In the genomic region with DNA sequence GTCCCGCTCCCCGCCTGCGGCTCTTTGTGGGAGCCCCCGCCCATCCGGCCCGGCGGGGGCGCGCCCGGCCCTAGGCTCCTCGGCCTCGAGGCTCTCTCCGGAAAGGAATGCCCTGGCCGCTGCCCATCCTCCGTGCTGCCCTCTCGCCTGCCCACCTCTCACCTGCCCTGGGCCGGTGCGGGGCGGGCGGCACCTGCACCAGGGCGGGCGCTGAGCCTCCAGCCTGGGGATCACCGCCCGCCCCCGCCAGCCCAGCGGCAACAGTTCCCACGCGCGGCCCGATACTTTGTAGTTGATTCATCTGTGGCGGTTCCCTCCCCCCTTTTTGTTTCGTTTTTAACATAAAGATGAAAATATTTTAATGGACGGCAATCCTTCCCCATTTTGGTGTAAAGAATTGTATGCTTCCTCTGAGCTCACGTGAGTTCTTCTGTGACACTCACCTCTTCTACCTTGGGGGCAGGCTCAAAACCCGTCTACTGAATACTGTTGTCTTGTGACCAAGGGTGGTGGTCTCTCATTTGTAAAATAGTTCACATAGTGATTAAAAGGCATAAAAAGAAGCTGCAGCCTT, we compare ENCODE assay signal across 8 cellular contexts. TPM values are rescaled to one million over a fixed set of nuclear protein-coding genes. Genes with fewer than 3 reads are reported as not detected.
DNase-seq lines count a peak whose midpoint lies in the region; ATAC-seq lines count a peak whose summit lies in the region.

No MANE protein-coding gene starts in this region.

- no peaks in the 10 kb centered on the region for H3K27me3 ChIP-seq in mesenchymal stem cell (ENCODE audit: control insufficient read depth in 1 of 2, insufficient read depth in 1 of 2, low read length in 2 of 2)

- H3K9me3 Mint-ChIP-seq in central memory CD8-positive, alpha-beta T cell = no peaks in the 10 kb centered on the region
- no peaks in the 10 kb centered on the region for H3K9me3 Mint-ChIP-seq in stimulated activated effector memory CD8-positive, alpha-beta T cell treated with anti-CD3 and anti-CD28 coated beads, Interleukin-12 subunit alpha, Interleukin-12 subunit beta, amount 100 ng/mL, for 72 hours

- H3K9me3 ChIP-seq in mesenchymal stem cell (ENCODE audit: control insufficient read depth, low read length) = no peaks in the 10 kb centered on the region

- H3K36me3 Mint-ChIP-seq in central memory CD8-positive, alpha-beta T cell (ENCODE audit: insufficient read depth) = peaks cover 46% of the 10 kb centered on the region
- peaks cover 30% of the 10 kb centered on the region for H3K36me3 Mint-ChIP-seq in stimulated activated effector memory CD8-positive, alpha-beta T cell treated with anti-CD3 and anti-CD28 coated beads, Interleukin-12 subunit alpha, Interleukin-12 subunit beta, amount 100 ng/mL, for 72 hours

- H3K4me2 ChIP-seq in mesenchymal stem cell (ENCODE audit: low read length, poor library complexity, severe bottlenecking) = peak overlapping the region; percentile 86

- H3K27me3 Mint-ChIP-seq in central memory CD8-positive, alpha-beta T cell = no peaks in the 10 kb centered on the region

- H3K27ac Mint-ChIP-seq in central memory CD8-positive, alpha-beta T cell (ENCODE audit: low read depth) = peak overlapping the region; percentile 97
- peak overlapping the region; percentile 90 for H3K27ac Mint-ChIP-seq in stimulated activated effector memory CD8-positive, alpha-beta T cell treated with anti-CD3 and anti-CD28 coated beads, Interleukin-12 subunit alpha, Interleukin-12 subunit beta, amount 100 ng/mL, for 72 hours

- peak overlapping the region; percentile 33 for H4K8ac ChIP-seq in mesenchymal stem cell (ENCODE audit: low read length)

- peaks cover 0 to 5% of the 10 kb centered on the region in 2 experiments for H3K36me3 ChIP-seq in mesenchymal stem cell (ENCODE audit: control insufficient read depth in 1 of 2, insufficient read depth in 2 of 2, low read depth in 1 of 2, low read length in 2 of 2)

- H3K9ac ChIP-seq in mesenchymal stem cell (ENCODE audit: low read length) = peak overlapping the region; percentile 85

- ATAC-seq in central memory CD8-positive, alpha-beta T cell (replicated peaks; ENCODE audit: extremely low read depth, poor library complexity, severe bottlenecking) = peak; percentile 5
- peak; percentile 27 for ATAC-seq in stimulated activated effector memory CD8-positive, alpha-beta T cell treated with anti-CD3 and anti-CD28 coated beads, Interleukin-12 subunit alpha, Interleukin-12 subunit beta, amount 100 ng/mL, for 72 hours
- ATAC-seq in GM18502 (IDR thresholded peaks at IDR 0.05; ENCODE audit: poor library complexity, unreplicated experiment) (no peak), HG02763 (IDR thresholded peaks at IDR 0.05; ENCODE audit: unreplicated experiment) (no peak)

- H3K4me3 ChIP-seq in mesenchymal stem cell (ENCODE audit: insufficient read depth in 1 of 2, low read depth in 1 of 2, low read length in 2 of 2) = peak overlapping the region; percentile 82 to 94

- DNase-seq in AG20443 (ENCODE audit: low spot score) (peak; percentile 65), HT-29 (ENCODE audit: low spot score) (peak; percentile 50), mesenchymal stem cell (peak; percentile 57)
- peak; percentile 79 for DNase-seq in activated CD4-positive, CD25-positive, alpha-beta regulatory T cell treated with anti-CD3 and anti-CD28 coated beads, Interleukin-2, amount 50 U/mL, for 72 hours
- peak; percentile 46 to 69 for DNase-seq in central memory CD8-positive, alpha-beta T cell (ENCODE audit: low spot score in 2 of 2)
- no peak for DNase-seq in stimulated activated effector memory CD8-positive, alpha-beta T cell treated with anti-CD3 and anti-CD28 coated beads, Interleukin-12 subunit alpha, Interleukin-12 subunit beta, amount 100 ng/mL, for 72 hours (ENCODE audit: low spot score in 2 of 2)

- no peak overlapping the region for H2BK120ac ChIP-seq in mesenchymal stem cell (ENCODE audit: low read depth, low read length)

- H3K79me1 ChIP-seq in mesenchymal stem cell (replicated peaks; ENCODE audit: low read length, poor library complexity, severe bottlenecking) = peaks cover 21% of the 10 kb centered on the region

- H2BK12ac ChIP-seq in mesenchymal stem cell (ENCODE audit: low read length in 2 of 2) = peak overlapping the region in 1 of 2 experiments; percentile 91

- no peak overlapping the region for H3K27ac ChIP-seq in mesenchymal stem cell (ENCODE audit: low read length, poor library complexity, severe bottlenecking)

- H4K91ac ChIP-seq in mesenchymal stem cell (ENCODE audit: low read length) = no peak overlapping the region

- peak overlapping the region in 1 of 2 experiments; percentile 91 for H3K14ac ChIP-seq in mesenchymal stem cell (ENCODE audit: low read length in 2 of 2)

- H2BK5ac ChIP-seq in mesenchymal stem cell (ENCODE audit: low read depth, low read length, poor library complexity, severe bottlenecking) = no peak overlapping the region

- peak overlapping the region in 1 of 2 experiments; percentile 76 for H3K4ac ChIP-seq in mesenchymal stem cell (ENCODE audit: low read depth in 1 of 2, low read length in 2 of 2)

- peak overlapping the region; percentile 58 for H2BK15ac ChIP-seq in mesenchymal stem cell (ENCODE audit: low read depth, poor library complexity, severe bottlenecking)

- H2AFZ ChIP-seq in mesenchymal stem cell (ENCODE audit: low read depth, low read length) = peak overlapping the region; percentile 32

- no peak overlapping the region for H2AK5ac ChIP-seq in mesenchymal stem cell (ENCODE audit: low read length, severe bottlenecking)

- no peak overlapping the region for H3K23ac ChIP-seq in mesenchymal stem cell (ENCODE audit: low read length in 2 of 2)

- peak overlapping the region; percentile 100 for H3K4me3 Mint-ChIP-seq in central memory CD8-positive, alpha-beta T cell
- peak overlapping the region; percentile 96 for H3K4me3 Mint-ChIP-seq in stimulated activated effector memory CD8-positive, alpha-beta T cell treated with anti-CD3 and anti-CD28 coated beads, Interleukin-12 subunit alpha, Interleukin-12 subunit beta, amount 100 ng/mL, for 72 hours

- under 1% methylated on average over 23 of the region's 35 CpGs for WGBS in mesenchymal stem cell

- peak overlapping the region; percentile 64 to 74 for H3K18ac ChIP-seq in mesenchymal stem cell (ENCODE audit: low read depth in 1 of 2, low read length in 2 of 2)

- H3K4me1 ChIP-seq in mesenchymal stem cell (ENCODE audit: control insufficient read depth, insufficient read depth, low read depth, low read length) = peaks cover 20% of the 10 kb centered on the region

- peaks cover 62% of the 10 kb centered on the region for H3K4me1 Mint-ChIP-seq in central memory CD8-positive, alpha-beta T cell
- peaks cover 64% of the 10 kb centered on the region for H3K4me1 Mint-ChIP-seq in stimulated activated effector memory CD8-positive, alpha-beta T cell treated with anti-CD3 and anti-CD28 coated beads, Interleukin-12 subunit alpha, Interleukin-12 subunit beta, amount 100 ng/mL, for 72 hours

RNA-seq across cellular contexts. Expression of a gene that starts 1.9 kb away (rescaled TPM):
- total RNA-seq in HT-29 (2014; rRNA removed; shearing (Covaris generic)) = 52.2 and 52.7 TPM in 2 replicates
- polyA plus RNA-seq in mesenchymal stem cell (2013, experiment 1 of 2) = 93.2 TPM
- 91.8 TPM for polyA plus RNA-seq in mesenchymal stem cell (2013, experiment 2 of 2)

Comparison
In these comparisons a context has a peak if more than half of its experiments do, and no peak if none do; other contexts are left out.
1. DNase-seq: peak in AG20443 (single experiment), HT-29 (single experiment), activated CD4-positive, CD25-positive, alpha-beta regulatory T cell treated with anti-CD3 and anti-CD28 coated beads, Interleukin-2, amount 50 U/mL, for 72 hours (single experiment), central memory CD8-positive, alpha-beta T cell (2 of 2) and mesenchymal stem cell (single experiment); none in stimulated activated effector memory CD8-positive, alpha-beta T cell treated with anti-CD3 and anti-CD28 coated beads, Interleukin-12 subunit alpha, Interleukin-12 subunit beta, amount 100 ng/mL, for 72 hours (0 of 2).
2. ATAC-seq: peak in central memory CD8-positive, alpha-beta T cell (single experiment) and stimulated activated effector memory CD8-positive, alpha-beta T cell treated with anti-CD3 and anti-CD28 coated beads, Interleukin-12 subunit alpha, Interleukin-12 subunit beta, amount 100 ng/mL, for 72 hours (single experiment); none in GM18502 (single experiment) and HG02763 (single experiment).